Comparison of ENCODE assay signal across 8 cellular contexts in genomic region chr17:81514485-81514734, GRCh38. TPM values are rescaled to one million over a fixed set of nuclear protein-coding genes. Genes with fewer than 3 reads are reported as not detected.
DNase-seq lines count a peak whose midpoint lies in the region; ATAC-seq and TF ChIP-seq lines count a peak whose summit lies in the region.

No MANE protein-coding gene starts in this region.

- peak overlapping the region; percentile 93 for H3K27ac Mint-ChIP-seq in mesothelial cell of epicardium

- H3K27me3 ChIP-seq in heart right ventricle (peaks cover 0 to 4% (median 0%) of the 10 kb centered on the region in 7 donors), brain microvascular endothelial cell (replicated peaks) (no peaks in the 10 kb centered on the region), aorta (ENCODE audit: control insufficient read depth in 1 of 2, insufficient read depth in 2 of 2, low read length in 1 of 2) (peaks cover 0 to 2% of the 10 kb centered on the region in 2 donors)

- H3K4me1 ChIP-seq in heart right ventricle: peaks cover 18 to 71% (median 54%) of the 10 kb centered on the region in 9 donors
- H3K4me1 ChIP-seq in aorta (ENCODE audit: control insufficient read depth in 1 of 2, insufficient read depth in 2 of 2, low read length in 2 of 2): peaks cover 0 to 1% of the 10 kb centered on the region in 2 donors

- peaks cover 4% of the 10 kb centered on the region for H3K27me3 Mint-ChIP-seq in mesothelial cell of epicardium (ENCODE audit: low read depth)

- H3K9me3 ChIP-seq in heart right ventricle (no peaks in the 10 kb centered on the region), aorta (ENCODE audit: control insufficient read depth, low read length) (no peaks in the 10 kb centered on the region)

- WGBS in heart right ventricle, 2 donors: 0% methylated on average over 29 to 34 of the region's 34 CpGs
- 1% methylated on average over 18 to 34 of the region's 34 CpGs for WGBS in aorta, 2 donors

- H3K4me3 ChIP-seq in heart right ventricle: peak overlapping the region; percentile 73 to 99 (median 94)
- peak overlapping the region; percentile 57 for H3K4me3 ChIP-seq in brain microvascular endothelial cell (ENCODE audit: low read depth, low read length)
- H3K4me3 ChIP-seq in aorta (ENCODE audit: low read length in 2 of 2): peak overlapping the region; percentile 72 to 93

- ATAC-seq in heart right ventricle: no peak
- no peak for ATAC-seq in Right ventricle myocardium superior (ENCODE audit: poor library complexity)
- ATAC-seq in aorta (ENCODE audit: low FRiP score): no peak

- H3K36me3 Mint-ChIP-seq in mesothelial cell of epicardium: peaks cover 28% of the 10 kb centered on the region

- peak overlapping the region; percentile 77 for H3K4me3 Mint-ChIP-seq in mesothelial cell of epicardium

- in situ Hi-C loops in brain microvascular endothelial cell (cut with HindIII; ENCODE audit: low pct_ligation_motif_present, low sequenced_read_pairs): loop anchor here (10.0 kb wide), 1 partner anchor 110 kb away; no protein-coding TSS in a partner anchor

- H3K9me3 Mint-ChIP-seq in mesothelial cell of epicardium: no peaks in the 10 kb centered on the region

- DNase-seq in heart right ventricle (no peak), Right ventricle myocardium superior (no peak), brain microvascular endothelial cell (no peak), mesothelial cell of epicardium (ENCODE audit: low spot score in 2 of 2, unreplicated experiment in 2 of 2) (no peak), aorta (no peak), NK-92 (lab: John Stamatoyannopoulos, UW; ENCODE audit: unreplicated experiment) (no peak)
- no peak for DNase-seq in NK-92 treated with Interleukin-12 subunit alpha and Interleukin-12 subunit beta, amount 100 ng/mL, for 24 hours (lab: John Stamatoyannopoulos, UW)
- DNase-seq in stimulated activated naive CD4-positive, alpha-beta T cell treated with Interleukin-2 at 50 U/mL for 16 hours (lab: John Stamatoyannopoulos, UW): no peak

- H3K36me3 ChIP-seq in heart right ventricle (peaks cover 8 to 31% (median 25%) of the 10 kb centered on the region in 9 donors), brain microvascular endothelial cell (replicated peaks) (peaks cover 29% of the 10 kb centered on the region), aorta (ENCODE audit: control insufficient read depth in 1 of 2, insufficient read depth in 2 of 2, low read length in 1 of 2) (peaks cover 0 to 16% of the 10 kb centered on the region in 2 donors)

- intact Hi-C loops in heart right ventricle (cut with DNase I) (no loop called here), Right ventricle myocardium superior (cut with DNase I) (no loop called here), aorta (cut with DNase I) (no loop called here)

- peaks cover 38% of the 10 kb centered on the region for H3K4me1 Mint-ChIP-seq in mesothelial cell of epicardium

- TF ChIP-seq CTCF in heart right ventricle (IDR thresholded peaks at IDR 0.05): no peak
- no peak for TF ChIP-seq CTCF in brain microvascular endothelial cell (IDR thresholded peaks at IDR 0.05; ENCODE audit: low read depth, low read length, missing control alignments)
- TF ChIP-seq CTCF in mesothelial cell of epicardium (IDR thresholded peaks at IDR 0.05; ENCODE audit: unreplicated experiment): no peak

- H3K27ac ChIP-seq in heart right ventricle (peak overlapping the region; percentile 98 to 100 (median 100)), brain microvascular endothelial cell (peak overlapping the region; percentile 96), aorta (ENCODE audit: low read depth in 1 of 2, low read length in 2 of 2) (peak overlapping the region; percentile 97 to 100)

RNA-seq across cellular contexts. Expression of gene ACTG1, which starts 1.8 kb away (rescaled TPM):
- 100 to 1,000 TPM; 298 to 959 (median 345) TPM for total RNA-seq in heart right ventricle
- polyA plus RNA-seq in heart right ventricle: 1,000 to 10,000 TPM in 1 of 2 donors, 100 to 1,000 TPM in 1; 290 to 1,180 TPM
- 369 TPM for total RNA-seq in Right ventricle myocardium superior
- 4,391 to 4,678 TPM (median 4,589 TPM) in 3 replicates for total RNA-seq in mesothelial cell of epicardium
- total RNA-seq in aorta: 1,000 to 10,000 TPM; 2,309 to 2,547 TPM
- 1,000 to 10,000 TPM; 1,438 to 2,310 TPM for polyA plus RNA-seq in aorta

RNA-seq across cellular contexts. Expression of gene FSCN2, which starts 13.8 kb away (rescaled TPM):
- total RNA-seq in heart right ventricle (1 to 10 TPM in 1 of 10 donors, under 1 TPM in 7, not detected in 2; 0.28 to 1.3 (median 0.45) TPM), Right ventricle myocardium superior (0.19 TPM), mesothelial cell of epicardium (13.0 to 17.3 TPM (median 13.3 TPM) in 3 replicates), aorta (1 to 10 TPM; 3.0 to 3.1 TPM)
- polyA plus RNA-seq in heart right ventricle (under 1 TPM; 0.14 to 0.95 TPM), aorta (1 to 10 TPM; 1.0 to 1.3 TPM)

RNA-seq across cellular contexts. Expression of gene FAAP100, which starts 37.7 kb away (rescaled TPM):
- total RNA-seq in heart right ventricle (10 to 100 TPM in 8 of 10 donors, 1 to 10 TPM in 2; 8.7 to 17.2 (median 10.7) TPM), Right ventricle myocardium superior (13.0 TPM), mesothelial cell of epicardium (35.4 to 37.2 TPM (median 36.0 TPM) in 3 replicates), aorta (10 to 100 TPM; 20.9 to 32.2 TPM)
- polyA plus RNA-seq in heart right ventricle (10 to 100 TPM; 16.5 to 30.6 TPM), aorta (10 to 100 TPM in 1 of 2 donors, 1 to 10 TPM in 1; 8.8 to 48.4 TPM)
